ENCODE assay signal across 1 cellular context in the genomic region with DNA sequence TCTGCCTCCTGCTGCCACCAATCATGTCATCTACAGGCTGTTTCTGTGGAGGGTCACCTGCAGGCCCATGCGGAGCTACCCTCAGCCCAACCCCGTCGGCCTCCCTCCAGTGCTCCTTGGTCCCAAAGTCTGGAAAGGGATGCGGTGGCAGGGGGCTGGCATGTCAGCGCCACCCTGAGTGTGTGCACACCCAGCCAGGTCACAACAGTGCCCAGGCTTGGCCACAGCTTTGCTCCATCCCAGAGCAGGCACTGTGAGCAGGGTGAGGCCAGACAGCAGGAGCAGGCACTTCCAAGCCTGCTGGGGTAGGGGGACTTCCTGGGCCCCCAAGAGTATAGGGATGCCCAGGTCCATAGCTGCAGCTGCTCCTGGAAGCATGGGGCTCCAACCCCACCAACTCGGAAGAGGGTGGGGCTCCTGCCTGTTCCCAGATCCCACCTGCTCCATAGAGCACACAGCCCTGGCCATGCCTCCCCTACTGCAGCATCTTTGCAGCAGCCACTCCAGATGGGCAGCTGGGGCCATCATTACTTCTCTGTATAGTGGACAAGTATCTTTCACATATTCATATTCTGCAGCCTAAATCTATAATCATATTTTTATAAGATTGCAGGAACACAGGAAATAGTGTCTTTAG.
A peak's percentile ranks its signal among the peaks of the same experiment; 100 is the strongest.
TF ChIP-seq lines count a peak whose summit lies in the region.

No MANE protein-coding gene starts in this region.

TF ChIP-seq in HepG2, 621 proteins besides CTCF, POLR2A, EP300 and RAD21:
- TF ChIP-seq, protein P1, sequence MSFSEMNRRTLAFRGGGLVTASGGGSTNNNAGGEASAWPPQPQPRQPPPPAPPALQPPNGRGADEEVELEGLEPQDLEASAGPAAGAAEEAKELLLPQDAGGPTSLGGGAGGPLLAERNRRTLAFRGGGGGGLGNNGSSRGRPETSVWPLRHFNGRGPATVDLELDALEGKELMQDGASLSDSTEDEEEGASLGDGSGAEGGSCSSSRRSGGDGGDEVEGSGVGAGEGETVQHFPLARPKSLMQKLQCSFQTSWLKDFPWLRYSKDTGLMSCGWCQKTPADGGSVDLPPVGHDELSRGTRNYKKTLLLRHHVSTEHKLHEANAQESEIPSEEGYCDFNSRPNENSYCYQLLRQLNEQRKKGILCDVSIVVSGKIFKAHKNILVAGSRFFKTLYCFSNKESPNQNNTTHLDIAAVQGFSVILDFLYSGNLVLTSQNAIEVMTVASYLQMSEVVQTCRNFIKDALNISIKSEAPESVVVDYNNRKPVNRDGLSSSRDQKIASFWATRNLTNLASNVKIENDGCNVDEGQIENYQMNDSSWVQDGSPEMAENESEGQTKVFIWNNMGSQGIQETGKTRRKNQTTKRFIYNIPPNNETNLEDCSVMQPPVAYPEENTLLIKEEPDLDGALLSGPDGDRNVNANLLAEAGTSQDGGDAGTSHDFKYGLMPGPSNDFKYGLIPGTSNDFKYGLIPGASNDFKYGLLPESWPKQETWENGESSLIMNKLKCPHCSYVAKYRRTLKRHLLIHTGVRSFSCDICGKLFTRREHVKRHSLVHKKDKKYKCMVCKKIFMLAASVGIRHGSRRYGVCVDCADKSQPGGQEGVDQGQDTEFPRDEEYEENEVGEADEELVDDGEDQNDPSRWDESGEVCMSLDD (CRISPR knock-in tag; IDR thresholded peaks at IDR 0.05; ENCODE audit: borderline replicate concordance) = no peak
- TF ChIP-seq AGO2 (optimal IDR thresholded peaks at IDR 0.05; ENCODE audit: low read depth, low read length) = peak; percentile 59
